In genomic region chr20:58271596-58272460, GRCh38 we compare ENCODE assay signal across 1 cellular context.
TF ChIP-seq lines count a peak whose summit lies in the region.

No MANE protein-coding gene starts in this region.

TF ChIP-seq in IMR-90, 13 proteins besides CTCF, POLR2A, EP300 and RAD21 (continued from another document):
- no peak for TF ChIP-seq SMC3 (IDR thresholded peaks at IDR 0.05; ENCODE audit: low read depth, low read length)
- no peak for TF ChIP-seq MAZ (IDR thresholded peaks at IDR 0.05; ENCODE audit: borderline replicate concordance, low read depth, low read length)
- TF ChIP-seq RFX5 (IDR thresholded peaks at IDR 0.05; ENCODE audit: low read depth, low read length), result no peak
- TF ChIP-seq MAFK (IDR thresholded peaks at IDR 0.05; ENCODE audit: low read depth, low read length), result no peak
- TF ChIP-seq, protein P1, sequence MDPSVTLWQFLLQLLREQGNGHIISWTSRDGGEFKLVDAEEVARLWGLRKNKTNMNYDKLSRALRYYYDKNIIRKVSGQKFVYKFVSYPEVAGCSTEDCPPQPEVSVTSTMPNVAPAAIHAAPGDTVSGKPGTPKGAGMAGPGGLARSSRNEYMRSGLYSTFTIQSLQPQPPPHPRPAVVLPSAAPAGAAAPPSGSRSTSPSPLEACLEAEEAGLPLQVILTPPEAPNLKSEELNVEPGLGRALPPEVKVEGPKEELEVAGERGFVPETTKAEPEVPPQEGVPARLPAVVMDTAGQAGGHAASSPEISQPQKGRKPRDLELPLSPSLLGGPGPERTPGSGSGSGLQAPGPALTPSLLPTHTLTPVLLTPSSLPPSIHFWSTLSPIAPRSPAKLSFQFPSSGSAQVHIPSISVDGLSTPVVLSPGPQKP (IDR thresholded peaks at IDR 0.05; ENCODE audit: borderline replicate concordance, low read depth, low read length), result no peak
- no peak for TF ChIP-seq RCOR1 (IDR thresholded peaks at IDR 0.05; ENCODE audit: insufficient replicate concordance, low read length)
